In the genomic region with DNA sequence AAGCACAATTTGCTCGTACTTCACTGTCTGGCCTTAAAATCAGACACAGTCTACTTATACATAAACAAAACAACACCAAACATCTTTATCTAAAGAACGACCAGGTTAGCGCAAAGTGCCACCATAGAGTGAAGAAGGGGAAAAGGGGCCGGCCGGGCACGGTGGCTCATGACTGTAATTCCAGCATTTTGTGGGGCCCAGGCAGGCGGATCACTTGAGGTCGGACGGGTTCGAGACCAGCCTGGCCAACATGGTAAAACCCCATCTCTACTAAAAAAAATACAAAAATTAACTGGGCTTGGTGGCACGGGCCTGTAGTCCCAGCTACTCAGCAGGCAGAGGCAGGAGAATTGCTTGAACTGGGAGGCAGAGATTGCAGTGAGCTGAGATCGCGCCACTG, we compare ENCODE assay signal across 30 cellular contexts.
"Had no signal": no experiment of that assay in that cellular context is flagged by ENCODE, and none has a peak within 500 bp of the region (broad histone marks: within the 10 kb centered on the region; RNA-seq: fewer than 3 reads in every experiment).

No MANE protein-coding gene starts in this region.

- H3K27ac ChIP-seq: neutrophil, ovary, parathyroid adenoma, psoas muscle, right lobe of liver, spleen, stomach, thoracic aorta, thyroid gland, tibial nerve, upper lobe of left lung, vagina had no signal

- H3K4me2 ChIP-seq: smooth muscle cell had no signal

- H3K4me1 ChIP-seq: parathyroid adenoma, psoas muscle, right lobe of liver, stomach had no signal

- H3K36me3 ChIP-seq: neutrophil, ovary, right lobe of liver, stomach, thoracic aorta, thyroid gland, upper lobe of left lung, vagina had no signal

- H3K9ac ChIP-seq: parathyroid adenoma had no signal

- DNase-seq: naive B cell; naive thymus-derived CD8-positive, alpha-beta T cell; nucleus accumbens; ovary; posterior cingulate gyrus; psoas muscle; right cardiac atrium; right lobe of liver; spleen; stimulated activated CD4-positive, alpha-beta T cell treated with anti-CD3 and anti-CD28 coated beads, Interleukin-12 subunit alpha, Interleukin-12 subunit beta, amount 100 ng/mL, for 4 hours; stimulated activated CD4-positive, alpha-beta T cell treated with anti-CD3 and anti-CD28 coated beads, Interleukin-1b, Interleukin-23, amount 100 ng/mL, for 48 hours; stimulated activated CD4-positive, alpha-beta T cell treated with anti-CD3 and anti-CD28 coated beads, Interleukin-4, amount 100 ng/mL, for 1 hour; stimulated activated CD4-positive, alpha-beta T cell treated with anti-CD3 and anti-CD28 coated beads, Interleukin-4, amount 100 ng/mL, for 4 hours; stimulated activated CD8-positive, alpha-beta memory T cell treated with anti-CD3 and anti-CD28 coated beads, Interleukin-4, amount 100 ng/mL, for 48 hours; stimulated activated naive CD4-positive, alpha-beta T cell treated with Interleukin-2 at 50 U/mL for 16 hours; stomach; thyroid gland; trophoblast cell; upper lobe of left lung had no signal

- ATAC-seq: naive thymus-derived CD8-positive, alpha-beta T cell; natural killer cell treated with Interleukin-12 subunit alpha and Interleukin-12 subunit beta and Interleukin-15 and Interleukin-18, amount 100 ng/mL, for 72 hours; psoas muscle; right cardiac atrium; right lobe of liver; stimulated activated memory B cell treated with anti-CD40 and anti-IgM and Interleukin-4, amounts not matched to agents 10 μg/mL and 1 μg/mL and 100 μg/mL, for 72 hours had no signal

- H3K36me3 Mint-ChIP-seq: natural killer cell treated with Interleukin-12 subunit alpha and Interleukin-12 subunit beta and Interleukin-15 and Interleukin-18, amount 100 ng/mL, for 72 hours had no signal

- H3K4me3 ChIP-seq: ovary, psoas muscle, right lobe of liver, skin epidermis, smooth muscle cell, spleen, stomach, thoracic aorta, thyroid gland, tibial nerve, upper lobe of left lung, vagina had no signal

- H3K9me3 ChIP-seq: neutrophil, ovary, psoas muscle, right lobe of liver, stomach, thoracic aorta, thyroid gland, tibial nerve, upper lobe of left lung, vagina had no signal

- H3K27me3 Mint-ChIP-seq: naive B cell; naive thymus-derived CD8-positive, alpha-beta T cell; natural killer cell treated with Interleukin-12 subunit alpha and Interleukin-12 subunit beta and Interleukin-15 and Interleukin-18, amount 100 ng/mL, for 72 hours; progenitor cell of endocrine pancreas; stimulated activated memory B cell treated with anti-CD40 and anti-IgM and Interleukin-4, amounts not matched to agents 10 μg/mL and 1 μg/mL and 100 μg/mL, for 72 hours; stimulated activated naive CD8-positive, alpha-beta T cell treated with anti-CD3 and anti-CD28 coated beads, Interleukin-15, Interleukin-2, amounts not matched to agents 100 ng/mL and 50 ng/mL, for 24 hours had no signal

- H3K4me3 Mint-ChIP-seq: naive thymus-derived CD8-positive, alpha-beta T cell; natural killer cell treated with Interleukin-12 subunit alpha and Interleukin-12 subunit beta and Interleukin-15 and Interleukin-18, amount 100 ng/mL, for 72 hours; stimulated activated memory B cell treated with anti-CD40 and anti-IgM and Interleukin-4, amounts not matched to agents 10 μg/mL and 1 μg/mL and 100 μg/mL, for 72 hours; stimulated activated naive CD8-positive, alpha-beta T cell treated with anti-CD3 and anti-CD28 coated beads, Interleukin-15, Interleukin-2, amounts not matched to agents 100 ng/mL and 50 ng/mL, for 24 hours had no signal

- H3K27ac Mint-ChIP-seq: naive thymus-derived CD8-positive, alpha-beta T cell; natural killer cell treated with Interleukin-12 subunit alpha and Interleukin-12 subunit beta and Interleukin-15 and Interleukin-18, amount 100 ng/mL, for 72 hours; progenitor cell of endocrine pancreas; stimulated activated memory B cell treated with anti-CD40 and anti-IgM and Interleukin-4, amounts not matched to agents 10 μg/mL and 1 μg/mL and 100 μg/mL, for 72 hours; stimulated activated naive CD8-positive, alpha-beta T cell treated with anti-CD3 and anti-CD28 coated beads, Interleukin-15, Interleukin-2, amounts not matched to agents 100 ng/mL and 50 ng/mL, for 24 hours had no signal

- H3K27me3 ChIP-seq: neutrophil, ovary, right lobe of liver, spleen, stomach, thyroid gland, tibial nerve, upper lobe of left lung, vagina had no signal

- H3K9me3 Mint-ChIP-seq: natural killer cell treated with Interleukin-12 subunit alpha and Interleukin-12 subunit beta and Interleukin-15 and Interleukin-18, amount 100 ng/mL, for 72 hours; stimulated activated naive CD8-positive, alpha-beta T cell treated with anti-CD3 and anti-CD28 coated beads, Interleukin-15, Interleukin-2, amounts not matched to agents 100 ng/mL and 50 ng/mL, for 24 hours had no signal
